Comparison of ENCODE assay signal across 2 cellular contexts in the genomic region with DNA sequence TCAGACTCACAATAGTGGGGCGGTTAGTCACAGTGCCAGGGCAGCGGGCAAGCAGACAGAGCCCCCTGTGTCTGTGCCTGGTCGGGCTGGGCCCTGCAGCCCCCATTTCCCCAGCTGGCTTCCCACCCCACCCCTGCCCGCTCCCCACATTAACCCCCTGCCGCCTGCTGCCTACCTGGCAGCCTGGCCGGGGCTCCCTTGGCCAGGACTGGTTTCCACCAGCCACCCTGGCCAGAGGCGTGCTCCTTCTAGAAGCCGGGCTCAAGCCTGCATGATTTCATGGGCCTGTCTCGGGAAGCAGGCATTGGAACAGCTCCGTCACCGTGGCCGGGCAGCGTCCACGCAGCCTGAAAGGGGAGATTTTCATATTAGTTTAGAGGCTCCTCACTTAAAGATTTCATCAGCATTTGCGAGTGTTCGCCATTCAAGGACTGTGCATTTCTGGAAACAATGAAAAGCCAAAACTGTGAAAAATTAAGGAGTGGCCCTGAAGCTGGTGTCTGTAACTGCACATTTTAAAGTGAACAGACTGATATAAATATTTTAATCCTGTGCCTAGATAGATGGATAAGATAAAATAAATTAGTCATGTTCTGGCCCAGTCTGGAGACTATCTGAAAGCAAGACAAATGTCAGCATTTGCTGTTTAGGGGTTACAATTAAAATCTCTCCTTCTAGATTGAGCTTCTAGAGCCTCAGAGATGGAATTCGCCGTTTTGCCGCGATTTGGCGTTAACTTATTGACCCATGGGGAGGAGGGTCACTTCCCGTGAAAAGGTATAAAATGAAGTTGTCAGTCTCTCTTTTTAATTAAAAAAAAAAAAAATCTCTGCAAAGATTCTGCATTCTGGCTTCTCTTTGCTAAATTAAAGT.
TF ChIP-seq lines count a peak whose summit lies in the region.

No MANE protein-coding gene starts in this region.

TF ChIP-seq in liver, 16 proteins besides CTCF, POLR2A, EP300 and RAD21 (continued from another document):
- TF ChIP-seq REST (IDR thresholded peaks at IDR 0.05) (no peak), HNF4G (IDR thresholded peaks at IDR 0.05) (no peak), GABPA (IDR thresholded peaks at IDR 0.05 in 1 of 2, conservative IDR thresholded peaks at IDR 0.05 in 1 of 2) (no peak), TAF1 (conservative IDR thresholded peaks at IDR 0.05) (no peak), FOXA1 (IDR thresholded peaks at IDR 0.05) (no peak), RXRA (IDR thresholded peaks at IDR 0.05) (no peak), SP1 (IDR thresholded peaks at IDR 0.05) (no peak), JUND (IDR thresholded peaks at IDR 0.05) (no peak), ZBTB33 (IDR thresholded peaks at IDR 0.05) (no peak), HNF4A (conservative IDR thresholded peaks at IDR 0.05) (no peak), FOXA2 (IDR thresholded peaks at IDR 0.05) (no peak), YY1 (IDR thresholded peaks at IDR 0.05) (no peak)

TF ChIP-seq in HepG2, 621 proteins besides CTCF, POLR2A, EP300 and RAD21 (continued from another document):
- no peak for TF ChIP-seq FUBP1 (CRISPR knock-in tag; IDR thresholded peaks at IDR 0.05; ENCODE audit: borderline replicate concordance)
- TF ChIP-seq ZBTB7A (CRISPR knock-in tag; IDR thresholded peaks at IDR 0.05) = no peak
- no peak for TF ChIP-seq MLXIP (CRISPR knock-in tag; IDR thresholded peaks at IDR 0.05; ENCODE audit: borderline replicate concordance)
- no peak for TF ChIP-seq MLLT10 (CRISPR knock-in tag; IDR thresholded peaks at IDR 0.05)
- TF ChIP-seq ZMYM2 (CRISPR knock-in tag; IDR thresholded peaks at IDR 0.05) = no peak
- no peak for TF ChIP-seq SP5 (CRISPR knock-in tag; IDR thresholded peaks at IDR 0.05; ENCODE audit: borderline replicate concordance, low read depth)
- TF ChIP-seq FOXK2 (IDR thresholded peaks at IDR 0.05) = no peak
